ENCODE assay signal across 20 cellular contexts in the genomic region with DNA sequence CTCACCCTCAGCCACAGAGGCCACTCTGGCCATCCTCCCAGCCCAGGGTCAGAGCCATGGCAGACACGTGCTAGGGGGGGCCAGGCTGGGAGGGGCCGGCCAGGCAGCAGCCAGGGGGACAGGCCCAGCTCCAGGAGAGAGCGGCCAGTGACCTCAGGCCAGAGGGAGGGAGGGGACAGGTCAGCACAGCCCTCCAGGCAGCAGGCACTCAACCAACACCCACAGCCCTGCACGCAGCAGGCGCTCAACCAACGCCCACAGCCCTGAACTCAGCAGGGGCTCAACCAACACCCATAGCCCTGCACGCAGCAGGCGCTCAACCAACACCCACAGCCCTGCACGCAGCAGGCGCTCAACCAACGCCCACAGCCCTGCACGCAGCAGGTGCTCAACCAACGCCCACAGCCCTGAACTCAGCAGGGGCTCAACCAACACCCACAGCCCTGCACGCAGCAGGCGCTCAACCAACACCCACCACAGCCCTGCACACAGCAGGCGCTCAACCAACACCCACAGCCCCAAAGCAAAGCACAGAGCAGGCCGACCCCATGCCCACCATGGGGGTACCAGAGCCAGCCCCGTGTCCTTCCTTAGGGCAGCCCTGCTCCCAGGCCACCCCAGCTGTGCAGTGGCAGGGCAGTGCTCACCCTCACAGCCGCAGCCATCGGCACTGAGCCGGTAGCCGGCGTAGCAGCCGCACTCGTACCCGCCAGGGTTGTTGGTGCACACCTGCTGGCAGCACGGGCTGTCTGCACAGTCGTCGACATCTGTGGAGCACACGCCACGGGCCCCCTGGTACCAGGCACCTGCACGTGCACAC. TPM values are rescaled to one million over a fixed set of nuclear protein-coding genes. Genes with fewer than 3 reads are reported as not detected.
"Had no signal": no experiment of that assay in that cellular context is flagged by ENCODE, and none has a peak within 500 bp of the region (broad histone marks: within the 10 kb centered on the region; RNA-seq: fewer than 3 reads in every experiment).

No MANE protein-coding gene starts in this region.

- ATAC-seq: activated CD4-positive, alpha-beta T cell treated with anti-CD3 and anti-CD28 coated beads for 36 hours; activated naive CD8-positive, alpha-beta T cell treated with anti-CD3 and anti-CD28 coated beads, Interleukin-2, amount 50 U/mL, for 24 hours; left ventricle myocardium superior; mucosa of descending colon; right cardiac atrium; WTC11 had no signal

- DNase-seq: activated CD4-positive, alpha-beta T cell treated with anti-CD3 and anti-CD28 coated beads for 36 hours; activated CD4-positive, alpha-beta T cell treated with anti-CD3 and anti-CD28 coated beads, Interleukin-2, amount 50 U/mL, for 48 hours; activated naive CD4-positive, alpha-beta T cell treated with anti-CD3 and anti-CD28 coated beads, Interleukin-2, amount 10 ng/mL, durations not matched to agents 7 days and 5 days; activated naive CD8-positive, alpha-beta T cell treated with anti-CD3 and anti-CD28 coated beads, Interleukin-2, amount 50 U/mL, for 24 hours; aorta; brain microvascular endothelial cell; colonic mucosa; left ventricle myocardium superior; mucosa of descending colon; naive B cell; stimulated activated CD4-positive, alpha-beta T cell treated with anti-CD3 and anti-CD28 coated beads, Interleukin-2, amount 100 ng/mL, for 24 hours; stimulated activated naive CD4-positive, alpha-beta T cell treated with Interleukin-2 at 50 U/mL for 16 hours; thyroid gland had no signal

- H3K4me1 ChIP-seq: colonic mucosa, prostate gland, thyroid gland had no signal

- H3K36me3 Mint-ChIP-seq: activated naive CD4-positive, alpha-beta T cell treated with anti-CD3 and anti-CD28 coated beads, Interleukin-2, amount 10 ng/mL, durations not matched to agents 7 days and 5 days; naive B cell had no signal

- H3K4me3 Mint-ChIP-seq: activated CD4-positive, alpha-beta T cell treated with anti-CD3 and anti-CD28 coated beads for 36 hours; activated naive CD4-positive, alpha-beta T cell treated with anti-CD3 and anti-CD28 coated beads, Interleukin-2, amount 10 ng/mL, durations not matched to agents 7 days and 5 days; activated naive CD8-positive, alpha-beta T cell treated with anti-CD3 and anti-CD28 coated beads, Interleukin-2, amount 50 U/mL, for 24 hours; central memory CD8-positive, alpha-beta T cell; memory B cell; naive B cell; neural crest cell; WTC11 had no signal

- H3K27me3 Mint-ChIP-seq: activated CD4-positive, alpha-beta T cell treated with anti-CD3 and anti-CD28 coated beads for 36 hours; activated naive CD4-positive, alpha-beta T cell treated with anti-CD3 and anti-CD28 coated beads, Interleukin-2, amount 10 ng/mL, durations not matched to agents 7 days and 5 days; activated naive CD8-positive, alpha-beta T cell treated with anti-CD3 and anti-CD28 coated beads, Interleukin-2, amount 50 U/mL, for 24 hours; central memory CD8-positive, alpha-beta T cell; memory B cell; naive B cell had no signal

- H3K4me3 ChIP-seq: colonic mucosa, mucosa of descending colon, prostate gland, thyroid gland had no signal

- H3K27ac ChIP-seq: brain microvascular endothelial cell, colonic mucosa, prostate gland, thyroid gland had no signal

- H3K4me1 Mint-ChIP-seq: activated CD4-positive, alpha-beta T cell treated with anti-CD3 and anti-CD28 coated beads for 36 hours; activated naive CD4-positive, alpha-beta T cell treated with anti-CD3 and anti-CD28 coated beads, Interleukin-2, amount 10 ng/mL, durations not matched to agents 7 days and 5 days; activated naive CD8-positive, alpha-beta T cell treated with anti-CD3 and anti-CD28 coated beads, Interleukin-2, amount 50 U/mL, for 24 hours; central memory CD8-positive, alpha-beta T cell; neural crest cell; WTC11 had no signal

- H3K9me3 Mint-ChIP-seq: activated naive CD4-positive, alpha-beta T cell treated with anti-CD3 and anti-CD28 coated beads, Interleukin-2, amount 10 ng/mL, durations not matched to agents 7 days and 5 days; activated naive CD8-positive, alpha-beta T cell treated with anti-CD3 and anti-CD28 coated beads, Interleukin-2, amount 50 U/mL, for 24 hours; activated T-helper 2 cell treated with anti-CD3 and anti-CD28 coated beads, Interferon-gamma antibody, Interleukin-2, Interleukin-4, amounts not matched to agents 10 μg/mL and 5 μg/mL and 100 μg/mL, durations not matched to agents 14 hours and 24 hours and 36 hours; central memory CD8-positive, alpha-beta T cell; memory B cell; naive B cell; neural crest cell; WTC11 had no signal

- H3K27ac Mint-ChIP-seq: activated CD4-positive, alpha-beta T cell treated with anti-CD3 and anti-CD28 coated beads for 36 hours; activated naive CD4-positive, alpha-beta T cell treated with anti-CD3 and anti-CD28 coated beads, Interleukin-2, amount 10 ng/mL, durations not matched to agents 7 days and 5 days; activated naive CD8-positive, alpha-beta T cell treated with anti-CD3 and anti-CD28 coated beads, Interleukin-2, amount 50 U/mL, for 24 hours; activated T-helper 2 cell treated with anti-CD3 and anti-CD28 coated beads, Interferon-gamma antibody, Interleukin-2, Interleukin-4, amounts not matched to agents 10 μg/mL and 5 μg/mL and 100 μg/mL, durations not matched to agents 14 hours and 24 hours and 36 hours; memory B cell; naive B cell; WTC11 had no signal

- H3K27me3 ChIP-seq: brain microvascular endothelial cell, colonic mucosa, thyroid gland had no signal

- H3K36me3 ChIP-seq: brain microvascular endothelial cell, colonic mucosa, prostate gland, thyroid gland had no signal

- H3K9me3 ChIP-seq: colonic mucosa, mucosa of descending colon, prostate gland, thyroid gland had no signal

RNA-seq across cellular contexts. Expression of a gene that starts 55.9 kb away (rescaled TPM):
- total RNA-seq: activated CD4-positive, alpha-beta T cell treated with anti-CD3 and anti-CD28 coated beads for 36 hours; activated T-helper 2 cell treated with anti-CD3 and anti-CD28 coated beads, Interferon-gamma antibody, Interleukin-2, Interleukin-4, amounts not matched to agents 10 μg/mL and 5 μg/mL and 100 μg/mL, durations not matched to agents 14 hours and 24 hours and 36 hours had no signal
